ENCODE assay signal across 11 cellular contexts in genomic region chr22:40202225-40202944, GRCh38. TPM values are rescaled to one million over a fixed set of nuclear protein-coding genes. Genes with fewer than 3 reads are reported as not detected.
DNase-seq lines count a peak whose midpoint lies in the region; ATAC-seq and TF ChIP-seq lines count a peak whose summit lies in the region.
"Had no signal": no experiment of that assay in that cellular context is flagged by ENCODE, and none has a peak within 500 bp of the region (broad histone marks: within the 10 kb centered on the region; RNA-seq: fewer than 3 reads in every experiment).

No MANE protein-coding gene starts in this region.

- no peak overlapping the region for H3K4me3 ChIP-seq in GM23338
- no peak overlapping the region for H3K4me3 ChIP-seq in naive thymus-derived CD4-positive, alpha-beta T cell (ENCODE audit: low read length)
- no peak overlapping the region for H3K4me3 ChIP-seq in upper lobe of right lung
- H3K4me3 ChIP-seq: adrenal gland had no signal

- peaks cover 65% of the 10 kb centered on the region for H3K4me1 Mint-ChIP-seq in activated CD4-positive, alpha-beta T cell treated with anti-CD3 and anti-CD28 coated beads for 36 hours
- peaks cover 71% of the 10 kb centered on the region for H3K4me1 Mint-ChIP-seq in GM23338
- peaks cover 64% of the 10 kb centered on the region for H3K4me1 Mint-ChIP-seq in activated naive CD8-positive, alpha-beta T cell treated with anti-CD3 and anti-CD28 coated beads for 36 hours
- H3K4me1 Mint-ChIP-seq in naive thymus-derived CD4-positive, alpha-beta T cell, result peaks cover 48 to 88% (median 80%) of the 10 kb centered on the region in 7 donors

- H3K9me3 Mint-ChIP-seq in activated CD4-positive, alpha-beta T cell treated with anti-CD3 and anti-CD28 coated beads for 36 hours (ENCODE audit: low read depth), result no peaks in the 10 kb centered on the region
- no peaks in the 10 kb centered on the region for H3K9me3 Mint-ChIP-seq in GM23338
- H3K9me3 Mint-ChIP-seq in activated naive CD8-positive, alpha-beta T cell treated with anti-CD3 and anti-CD28 coated beads for 36 hours, result peaks cover under 1% of the 10 kb centered on the region
- no peaks in the 10 kb centered on the region for H3K9me3 Mint-ChIP-seq in naive thymus-derived CD4-positive, alpha-beta T cell

- H3K27me3 ChIP-seq in GM23338 (ENCODE audit: insufficient read depth), result no peaks in the 10 kb centered on the region
- H3K27me3 ChIP-seq in naive thymus-derived CD4-positive, alpha-beta T cell (ENCODE audit: control insufficient read depth in 2 of 2, insufficient read depth in 2 of 2, low read length in 2 of 2), result no peaks in the 10 kb centered on the region
- H3K27me3 ChIP-seq in upper lobe of right lung, result no peaks in the 10 kb centered on the region
- H3K27me3 ChIP-seq: adrenal gland had no signal

- TF ChIP-seq CTCF in GM23338 (conservative IDR thresholded peaks at IDR 0.05; ENCODE audit: low read depth in 2 of 2) (no peak), upper lobe of right lung (IDR thresholded peaks at IDR 0.05) (no peak)

- H3K4me3 Mint-ChIP-seq in activated CD4-positive, alpha-beta T cell treated with anti-CD3 and anti-CD28 coated beads for 36 hours, result peak overlapping the region; percentile 63
- H3K4me3 Mint-ChIP-seq in GM23338, result no peak overlapping the region
- no peak overlapping the region for H3K4me3 Mint-ChIP-seq in activated naive CD8-positive, alpha-beta T cell treated with anti-CD3 and anti-CD28 coated beads for 36 hours
- peak overlapping the region in 7 of 10 donors; percentile 17 to 73 (median 62) for H3K4me3 Mint-ChIP-seq in naive thymus-derived CD4-positive, alpha-beta T cell

- CTCF ChIA-PET in activated CD4-positive, alpha-beta T cell treated with anti-CD3 and anti-CD28 coated beads for 36 hours (lab: Charles Lee), result interaction anchor here (1.2 to 1.4 kb wide), 3 partner anchors 19 to 146 kb away, joined by 3 to 6 read pairs (median 3); no protein-coding TSS in a partner anchor
- CTCF ChIA-PET in naive thymus-derived CD4-positive, alpha-beta T cell (lab: Charles Lee), result interaction anchor here (1.0 to 2.0 kb wide), 3 partner anchors 9 to 146 kb away, joined by 3 to 6 read pairs (median 3); no protein-coding TSS in a partner anchor

- no peak overlapping the region for H3K27ac ChIP-seq in GM23338 (ENCODE audit: low read depth)
- H3K27ac ChIP-seq in naive thymus-derived CD4-positive, alpha-beta T cell (ENCODE audit: low read depth, low read length), result peak overlapping the region; percentile 54
- H3K27ac ChIP-seq in upper lobe of right lung, result no peak overlapping the region

- H3K4me1 ChIP-seq in GM23338 (ENCODE audit: insufficient read depth) (peaks cover 68% of the 10 kb centered on the region), upper lobe of right lung (peaks cover 38% of the 10 kb centered on the region)
- peaks cover 24 to 52% of the 10 kb centered on the region in 2 donors for H3K4me1 ChIP-seq in naive thymus-derived CD4-positive, alpha-beta T cell (ENCODE audit: control insufficient read depth in 2 of 2, insufficient read depth in 2 of 2, low read length in 2 of 2)

- no peak for ATAC-seq in activated CD4-positive, alpha-beta T cell treated with anti-CD3 and anti-CD28 coated beads for 36 hours
- ATAC-seq in GM23338 (peak; percentile 12; the same call in 1 of the 3 replicates), upper lobe of right lung (no peak)
- ATAC-seq in naive thymus-derived CD4-positive, alpha-beta T cell, result no peak

- POLR2A ChIA-PET in activated CD4-positive, alpha-beta T cell treated with anti-CD3 and anti-CD28 coated beads for 36 hours (lab: Charles Lee), result interaction anchor here (1.1 to 1.7 kb wide), 2 partner anchors 22 to 25 kb away, joined by 3 to 6 read pairs; partner anchors contain the start of gene TNRC6B
- POLR2A ChIA-PET in naive thymus-derived CD4-positive, alpha-beta T cell (lab: Charles Lee), result interaction anchor here (0.5 to 2.0 kb wide), 8 partner anchors 9 to 158 kb away, joined by 3 to 10 read pairs (median 4); no protein-coding TSS in a partner anchor

- peaks cover 52% of the 10 kb centered on the region for H4K20me1 ChIP-seq in GM23338 (replicated peaks; ENCODE audit: insufficient read depth)

- no peak overlapping the region for H3K4me2 ChIP-seq in GM23338

- H3F3A ChIP-seq in GM23338 (replicated peaks; ENCODE audit: low read depth), result no peaks in the 10 kb centered on the region

- intact Hi-C loops in activated CD4-positive, alpha-beta T cell treated with anti-CD3 and anti-CD28 coated beads for 36 hours (cut with DNase I, micrococcal nuclease), result loop anchor here (2.0 kb wide), 2 partner anchors 46 to 144 kb away; partner anchors contain the start of gene ADSL (in 1 of the 2)
- intact Hi-C loops in naive thymus-derived CD4-positive, alpha-beta T cell (cut with micrococcal nuclease), result loop anchor here (2.0 to 5.0 kb wide), 4 partner anchors 14 to 145 kb away; partner anchors contain the start of gene ADSL (in 1 of the 2)
- intact Hi-C loops in upper lobe of right lung (cut with DNase I), result no loop called here

- H3K36me3 Mint-ChIP-seq in activated CD4-positive, alpha-beta T cell treated with anti-CD3 and anti-CD28 coated beads for 36 hours (ENCODE audit: low read depth), result peaks cover 12% of the 10 kb centered on the region
- H3K36me3 Mint-ChIP-seq in GM23338 (ENCODE audit: low read depth), result peaks cover 5% of the 10 kb centered on the region; the same call in 1 of the 3 replicates
- peaks cover 7% of the 10 kb centered on the region for H3K36me3 Mint-ChIP-seq in activated naive CD8-positive, alpha-beta T cell treated with anti-CD3 and anti-CD28 coated beads for 36 hours
- H3K36me3 Mint-ChIP-seq in naive thymus-derived CD4-positive, alpha-beta T cell, result peaks cover 0 to 11% (median 1%) of the 10 kb centered on the region in 5 donors

- H3K36me3 ChIP-seq in GM23338 (ENCODE audit: insufficient read depth) (no peaks in the 10 kb centered on the region), upper lobe of right lung (no peaks in the 10 kb centered on the region)
- no peaks in the 10 kb centered on the region for H3K36me3 ChIP-seq in naive thymus-derived CD4-positive, alpha-beta T cell (ENCODE audit: control insufficient read depth in 2 of 3, insufficient read depth in 3 of 3, low read length in 3 of 3)
- H3K36me3 ChIP-seq: adrenal gland had no signal

- no peak overlapping the region for H2AFZ ChIP-seq in GM23338

- peak overlapping the region; percentile 94 for H3K27ac Mint-ChIP-seq in activated CD4-positive, alpha-beta T cell treated with anti-CD3 and anti-CD28 coated beads for 36 hours
- no peak overlapping the region; the same call in 1 of the 2 replicates for H3K27ac Mint-ChIP-seq in GM23338
- peak overlapping the region; percentile 0 for H3K27ac Mint-ChIP-seq in activated naive CD8-positive, alpha-beta T cell treated with anti-CD3 and anti-CD28 coated beads for 36 hours
- peak overlapping the region in 8 of 9 donors; percentile 78 to 95 (median 88) for H3K27ac Mint-ChIP-seq in naive thymus-derived CD4-positive, alpha-beta T cell

- DNase-seq in activated CD4-positive, alpha-beta T cell treated with anti-CD3 and anti-CD28 coated beads for 36 hours, result no peak
- DNase-seq in activated CD4-positive, alpha-beta T cell treated with anti-CD3 and anti-CD28 coated beads for 48 hours, result no peak
- no peak for DNase-seq in GM23338 (ENCODE audit: low spot score)
- DNase-seq in activated naive CD8-positive, alpha-beta T cell treated with anti-CD3 and anti-CD28 coated beads for 36 hours, result no peak
- DNase-seq in naive thymus-derived CD4-positive, alpha-beta T cell, result no peak
- no peak for DNase-seq in amniotic stem cell (lab: John Stamatoyannopoulos, UW)
- no peak for DNase-seq in upper lobe of right lung
- DNase-seq in DMS153 (lab: John Stamatoyannopoulos, UW), result no peak
- DNase-seq: activated CD4-positive, CD25-positive, alpha-beta regulatory T cell treated with anti-CD3 and anti-CD28 coated beads, Interleukin-2, amount 50 U/mL, for 72 hours; NCI-H524 had no signal

- no peaks in the 10 kb centered on the region for H3K9me2 ChIP-seq in GM23338 (ENCODE audit: insufficient read depth)

- no peaks in the 10 kb centered on the region for H3K9me3 ChIP-seq in naive thymus-derived CD4-positive, alpha-beta T cell (ENCODE audit: control insufficient read depth in 2 of 3, low read length in 3 of 3)
- no peaks in the 10 kb centered on the region for H3K9me3 ChIP-seq in upper lobe of right lung
- H3K9me3 ChIP-seq: adrenal gland had no signal

- H3K79me2 ChIP-seq in GM23338 (replicated peaks; ENCODE audit: insufficient read depth), result peaks cover 100% of the 10 kb centered on the region

- no peaks in the 10 kb centered on the region for H3K27me3 Mint-ChIP-seq in activated CD4-positive, alpha-beta T cell treated with anti-CD3 and anti-CD28 coated beads for 36 hours
- peaks cover 7% of the 10 kb centered on the region for H3K27me3 Mint-ChIP-seq in GM23338 (ENCODE audit: insufficient read depth, low read depth, poor library complexity)
- no peaks in the 10 kb centered on the region for H3K27me3 Mint-ChIP-seq in activated naive CD8-positive, alpha-beta T cell treated with anti-CD3 and anti-CD28 coated beads for 36 hours
- no peaks in the 10 kb centered on the region for H3K27me3 Mint-ChIP-seq in naive thymus-derived CD4-positive, alpha-beta T cell

TF ChIP-seq in GM23338, 12 proteins besides CTCF, POLR2A, EP300 and RAD21:
- no peak for TF ChIP-seq STAT1 (IDR thresholded peaks at IDR 0.05; ENCODE audit: unreplicated experiment)
- no peak for TF ChIP-seq CREB1 (CRISPR knock-in tag; IDR thresholded peaks at IDR 0.05; ENCODE audit: low read depth)

RNA-seq across cellular contexts. Expression of gene TNRC6B, which starts 24.7 kb away (rescaled TPM):
- total RNA-seq in activated CD4-positive, alpha-beta T cell treated with anti-CD3 and anti-CD28 coated beads for 36 hours, result 10 to 100 TPM; 37.3 to 40.3 TPM
- 41.4 and 46.9 TPM in 2 replicates for total RNA-seq in GM23338 (2014; rRNA removed; shearing (Covaris generic))
- 87.8 and 91.3 TPM in 2 replicates for polyA plus RNA-seq in GM23338 (2016; fragmentation: Nextera tagmentation; extraction: Ambion mirVana)
- 10 to 100 TPM; 35.9 to 37.5 TPM for total RNA-seq in activated naive CD8-positive, alpha-beta T cell treated with anti-CD3 and anti-CD28 coated beads for 36 hours
- 100 to 1,000 TPM in 4 of 5 experiments, 10 to 100 TPM in 1; 67.4 to 165 (median 146) TPM for total RNA-seq in naive thymus-derived CD4-positive, alpha-beta T cell
- polyA plus RNA-seq in naive thymus-derived CD4-positive, alpha-beta T cell, result 100 to 1,000 TPM; 102 to 119 TPM
- 46.4 TPM for total RNA-seq in upper lobe of right lung

Comparison
In these comparisons a context has a peak if more than half of its experiments do, and no peak if none do; other contexts are left out.
1. H3K4me3 Mint-ChIP-seq: peak in activated CD4-positive, alpha-beta T cell treated with anti-CD3 and anti-CD28 coated beads for 36 hours (single experiment) and naive thymus-derived CD4-positive, alpha-beta T cell (7 of 10); none in GM23338 (single experiment) and activated naive CD8-positive, alpha-beta T cell treated with anti-CD3 and anti-CD28 coated beads for 36 hours (single experiment).